In the genomic region with DNA sequence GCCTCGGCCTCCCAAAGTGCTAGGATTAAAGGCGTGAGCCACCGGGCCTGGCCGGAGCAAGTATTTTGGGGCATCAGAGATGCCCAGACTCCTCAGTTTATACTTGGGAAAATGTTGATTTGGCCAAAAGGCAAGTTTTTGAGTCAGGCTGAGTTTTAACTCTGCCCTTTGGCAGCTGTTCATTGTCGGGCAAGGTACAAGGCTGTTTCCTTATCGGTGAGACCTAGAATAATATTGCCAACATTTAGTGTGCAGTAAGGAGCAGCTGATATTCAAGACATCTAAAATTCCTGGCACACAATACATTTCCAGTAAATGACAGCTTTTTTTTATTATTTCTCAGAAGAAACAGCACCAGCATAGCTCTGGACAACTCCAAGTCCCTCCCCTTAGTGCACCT, we compare ENCODE assay signal across 1 cellular context.
TF ChIP-seq lines count a peak whose summit lies in the region.

No MANE protein-coding gene starts in this region.

TF ChIP-seq in liver, 16 proteins besides CTCF, POLR2A, EP300 and RAD21 (continued from another document):
- TF ChIP-seq, protein P1, sequence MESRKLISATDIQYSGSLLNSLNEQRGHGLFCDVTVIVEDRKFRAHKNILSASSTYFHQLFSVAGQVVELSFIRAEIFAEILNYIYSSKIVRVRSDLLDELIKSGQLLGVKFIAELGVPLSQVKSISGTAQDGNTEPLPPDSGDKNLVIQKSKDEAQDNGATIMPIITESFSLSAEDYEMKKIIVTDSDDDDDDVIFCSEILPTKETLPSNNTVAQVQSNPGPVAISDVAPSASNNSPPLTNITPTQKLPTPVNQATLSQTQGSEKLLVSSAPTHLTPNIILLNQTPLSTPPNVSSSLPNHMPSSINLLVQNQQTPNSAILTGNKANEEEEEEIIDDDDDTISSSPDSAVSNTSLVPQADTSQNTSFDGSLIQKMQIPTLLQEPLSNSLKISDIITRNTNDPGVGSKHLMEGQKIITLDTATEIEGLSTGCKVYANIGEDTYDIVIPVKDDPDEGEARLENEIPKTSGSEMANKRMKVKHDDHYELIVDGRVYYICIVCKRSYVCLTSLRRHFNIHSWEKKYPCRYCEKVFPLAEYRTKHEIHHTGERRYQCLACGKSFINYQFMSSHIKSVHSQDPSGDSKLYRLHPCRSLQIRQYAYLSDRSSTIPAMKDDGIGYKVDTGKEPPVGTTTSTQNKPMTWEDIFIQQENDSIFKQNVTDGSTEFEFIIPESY (IDR thresholded peaks at IDR 0.05): no peak
- TF ChIP-seq NR2F2 (IDR thresholded peaks at IDR 0.05): no peak
- TF ChIP-seq HNF4G (IDR thresholded peaks at IDR 0.05): peak; percentile 53
- TF ChIP-seq, protein P2, sequence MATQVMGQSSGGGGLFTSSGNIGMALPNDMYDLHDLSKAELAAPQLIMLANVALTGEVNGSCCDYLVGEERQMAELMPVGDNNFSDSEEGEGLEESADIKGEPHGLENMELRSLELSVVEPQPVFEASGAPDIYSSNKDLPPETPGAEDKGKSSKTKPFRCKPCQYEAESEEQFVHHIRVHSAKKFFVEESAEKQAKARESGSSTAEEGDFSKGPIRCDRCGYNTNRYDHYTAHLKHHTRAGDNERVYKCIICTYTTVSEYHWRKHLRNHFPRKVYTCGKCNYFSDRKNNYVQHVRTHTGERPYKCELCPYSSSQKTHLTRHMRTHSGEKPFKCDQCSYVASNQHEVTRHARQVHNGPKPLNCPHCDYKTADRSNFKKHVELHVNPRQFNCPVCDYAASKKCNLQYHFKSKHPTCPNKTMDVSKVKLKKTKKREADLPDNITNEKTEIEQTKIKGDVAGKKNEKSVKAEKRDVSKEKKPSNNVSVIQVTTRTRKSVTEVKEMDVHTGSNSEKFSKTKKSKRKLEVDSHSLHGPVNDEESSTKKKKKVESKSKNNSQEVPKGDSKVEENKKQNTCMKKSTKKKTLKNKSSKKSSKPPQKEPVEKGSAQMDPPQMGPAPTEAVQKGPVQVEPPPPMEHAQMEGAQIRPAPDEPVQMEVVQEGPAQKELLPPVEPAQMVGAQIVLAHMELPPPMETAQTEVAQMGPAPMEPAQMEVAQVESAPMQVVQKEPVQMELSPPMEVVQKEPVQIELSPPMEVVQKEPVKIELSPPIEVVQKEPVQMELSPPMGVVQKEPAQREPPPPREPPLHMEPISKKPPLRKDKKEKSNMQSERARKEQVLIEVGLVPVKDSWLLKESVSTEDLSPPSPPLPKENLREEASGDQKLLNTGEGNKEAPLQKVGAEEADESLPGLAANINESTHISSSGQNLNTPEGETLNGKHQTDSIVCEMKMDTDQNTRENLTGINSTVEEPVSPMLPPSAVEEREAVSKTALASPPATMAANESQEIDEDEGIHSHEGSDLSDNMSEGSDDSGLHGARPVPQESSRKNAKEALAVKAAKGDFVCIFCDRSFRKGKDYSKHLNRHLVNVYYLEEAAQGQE (IDR thresholded peaks at IDR 0.05): peak; percentile 26
- TF ChIP-seq JUND (IDR thresholded peaks at IDR 0.05): peak in 1 of 2 donors; percentile 62
- TF ChIP-seq FOXA2 (IDR thresholded peaks at IDR 0.05): no peak
- no peak for TF ChIP-seq GABPA (IDR thresholded peaks at IDR 0.05 in 1 of 2, conservative IDR thresholded peaks at IDR 0.05 in 1 of 2)
- no peak for TF ChIP-seq SP1 (IDR thresholded peaks at IDR 0.05)
- TF ChIP-seq TAF1 (conservative IDR thresholded peaks at IDR 0.05): no peak
- TF ChIP-seq, protein P3, sequence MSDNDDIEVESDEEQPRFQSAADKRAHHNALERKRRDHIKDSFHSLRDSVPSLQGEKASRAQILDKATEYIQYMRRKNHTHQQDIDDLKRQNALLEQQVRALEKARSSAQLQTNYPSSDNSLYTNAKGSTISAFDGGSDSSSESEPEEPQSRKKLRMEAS (IDR thresholded peaks at IDR 0.05): peak; percentile 43
- TF ChIP-seq HNF4A (conservative IDR thresholded peaks at IDR 0.05): peak; percentile 86 to 91
TF ChIP-seq in liver: peak in this region for 7.
